ENCODE assay signal across 26 cellular contexts in genomic region chr19:49479975-49480628, GRCh38. TPM values are rescaled to one million over a fixed set of nuclear protein-coding genes. Genes with fewer than 3 reads are reported as not detected.
DNase-seq lines count a peak whose midpoint lies in the region; ATAC-seq and TF ChIP-seq lines count a peak whose summit lies in the region.
"Had no signal": no experiment of that assay in that cellular context is flagged by ENCODE, and none has a peak within 500 bp of the region (broad histone marks: within the 10 kb centered on the region; RNA-seq: fewer than 3 reads in every experiment).

No MANE protein-coding gene starts in this region.

- no peak overlapping the region for H3K27ac ChIP-seq in CD8-positive, alpha-beta T cell (ENCODE audit: low read depth, low read length)
- H3K27ac ChIP-seq: BLaER1, HL-60 had no signal

- CTCF ChIA-PET in CD8-positive, alpha-beta T cell (lab: Charles Lee) = no interaction called here

- no peaks in the 10 kb centered on the region for H3K9me3 Mint-ChIP-seq in CD8-positive, alpha-beta T cell
- no peaks in the 10 kb centered on the region for H3K9me3 Mint-ChIP-seq in activated naive CD8-positive, alpha-beta T cell treated with anti-CD3 and anti-CD28 coated beads for 36 hours
- H3K9me3 Mint-ChIP-seq in nephron = no peaks in the 10 kb centered on the region
- H3K9me3 Mint-ChIP-seq: CD8-positive, alpha-beta memory T cell had no signal

- no peaks in the 10 kb centered on the region for H3K9me3 ChIP-seq in CD8-positive, alpha-beta T cell (ENCODE audit: low read length)
- H3K9me3 ChIP-seq: BLaER1, SK-N-SH had no signal

- H3K4me3 Mint-ChIP-seq in CD8-positive, alpha-beta T cell = no peak overlapping the region
- H3K4me3 Mint-ChIP-seq in activated naive CD8-positive, alpha-beta T cell treated with anti-CD3 and anti-CD28 coated beads for 36 hours = no peak overlapping the region
- H3K4me3 Mint-ChIP-seq in nephron = peak overlapping the region in 2 of 3 experiments; percentile 29 to 34

- H3K27ac Mint-ChIP-seq in CD8-positive, alpha-beta T cell = peak overlapping the region; percentile 57
- H3K27ac Mint-ChIP-seq in activated naive CD8-positive, alpha-beta T cell treated with anti-CD3 and anti-CD28 coated beads for 36 hours = peak overlapping the region; percentile 8
- H3K27ac Mint-ChIP-seq in nephron = no peak overlapping the region

- POLR2A ChIA-PET in CD8-positive, alpha-beta T cell (lab: Charles Lee) = interaction anchor here (0.6 to 0.9 kb wide), 2 partner anchors 15 to 27 kb away, joined by 3 to 4 read pairs; no protein-coding TSS in a partner anchor

- ATAC-seq in CD8-positive, alpha-beta T cell = no peak
- ATAC-seq in GM18909 (IDR thresholded peaks at IDR 0.05; ENCODE audit: poor library complexity, unreplicated experiment) (no peak), GM19455 (IDR thresholded peaks at IDR 0.05; ENCODE audit: unreplicated experiment) (no peak), GM21619 (IDR thresholded peaks at IDR 0.05; ENCODE audit: unreplicated experiment) (no peak)
- ATAC-seq: Panc1 had no signal

- no peak for DNase-seq in CD8-positive, alpha-beta T cell
- peak; percentile 36 for DNase-seq in H7
- no peak for DNase-seq in activated naive CD8-positive, alpha-beta T cell treated with anti-CD3 and anti-CD28 coated beads for 36 hours
- DNase-seq: ACHN; Calu3; DMS153; GDM1; IMR-90; MV-4-11; NCI-H1105 treated with DMSO at 0.1 percent for 48 hours; NCI-H2029 treated with DMSO at 0.1 percent for 48 hours; NCI-H2171; NCI-H345; NCI-H524; NCI-H774; NK-92 treated with Interleukin-12 subunit alpha and Interleukin-12 subunit beta, amount 100 ng/mL, for 24 hours; SIG-M5; SK-N-SH had no signal

- H3K36me3 ChIP-seq in CD8-positive, alpha-beta T cell (ENCODE audit: insufficient read depth, low read length) = peaks cover 36% of the 10 kb centered on the region
- no peaks in the 10 kb centered on the region for H3K36me3 ChIP-seq in H7 (replicated peaks; ENCODE audit: control insufficient read depth, insufficient read depth, low read length)
- H3K36me3 ChIP-seq: BLaER1 had no signal

- H3K4me1 ChIP-seq in CD8-positive, alpha-beta T cell (ENCODE audit: insufficient read depth, low read length) = peaks cover 25% of the 10 kb centered on the region

- intact Hi-C loops in CD8-positive, alpha-beta T cell (cut with DNase I, micrococcal nuclease) = loop anchor here in 1 of 2 experiments (10.0 kb wide), 1 partner anchor 255 kb away; no protein-coding TSS in a partner anchor

- H3K27me3 ChIP-seq in CD8-positive, alpha-beta T cell (ENCODE audit: insufficient read depth, low read length) = no peaks in the 10 kb centered on the region
- peaks cover 4% of the 10 kb centered on the region for H3K27me3 ChIP-seq in H7 (ENCODE audit: control insufficient read depth, insufficient read depth, low read length)
- H3K27me3 ChIP-seq: BLaER1 had no signal

- no peaks in the 10 kb centered on the region for H3K27me3 Mint-ChIP-seq in CD8-positive, alpha-beta T cell (ENCODE audit: low read depth)
- H3K27me3 Mint-ChIP-seq in activated naive CD8-positive, alpha-beta T cell treated with anti-CD3 and anti-CD28 coated beads for 36 hours = no peaks in the 10 kb centered on the region
- no peaks in the 10 kb centered on the region for H3K27me3 Mint-ChIP-seq in nephron (ENCODE audit: low read depth)

- H3K4me1 Mint-ChIP-seq in CD8-positive, alpha-beta T cell (ENCODE audit: low read depth) = peaks cover 33% of the 10 kb centered on the region
- peaks cover 25% of the 10 kb centered on the region for H3K4me1 Mint-ChIP-seq in activated naive CD8-positive, alpha-beta T cell treated with anti-CD3 and anti-CD28 coated beads for 36 hours
- H3K4me1 Mint-ChIP-seq in nephron = peaks cover 7% of the 10 kb centered on the region

- no peak for TF ChIP-seq CTCF in CD8-positive, alpha-beta T cell (IDR thresholded peaks at IDR 0.05)
- no peak for TF ChIP-seq CTCF in nephron (IDR thresholded peaks at IDR 0.05; ENCODE audit: unreplicated experiment in 3 of 3)

- peaks cover 71% of the 10 kb centered on the region for H3K36me3 Mint-ChIP-seq in CD8-positive, alpha-beta T cell
- H3K36me3 Mint-ChIP-seq in activated naive CD8-positive, alpha-beta T cell treated with anti-CD3 and anti-CD28 coated beads for 36 hours = peaks cover 31% of the 10 kb centered on the region
- no peaks in the 10 kb centered on the region for H3K36me3 Mint-ChIP-seq in nephron (ENCODE audit: low read depth)

- H3K4me3 ChIP-seq in CD8-positive, alpha-beta T cell (ENCODE audit: low read depth, low read length) = no peak overlapping the region
- no peak overlapping the region for H3K4me3 ChIP-seq in H7 (ENCODE audit: insufficient read depth, low read depth, low read length)
- H3K4me3 ChIP-seq: BLaER1 had no signal

RNA-seq across cellular contexts. Expression of gene FLT3LG, which starts 6.1 kb away (rescaled TPM):
- total RNA-seq in CD8-positive, alpha-beta T cell = 100 to 1,000 TPM; 246 to 259 TPM
- total RNA-seq in H7 (2014; rRNA removed; shearing (Covaris generic)) = 0.55 and 1.6 TPM in 2 replicates
- 10 to 100 TPM; 61.0 to 63.5 TPM for total RNA-seq in activated naive CD8-positive, alpha-beta T cell treated with anti-CD3 and anti-CD28 coated beads for 36 hours

RNA-seq across cellular contexts. Expression of gene RPL13A, which starts 7.3 kb away (rescaled TPM):
- total RNA-seq in CD8-positive, alpha-beta T cell = 1,000 to 10,000 TPM; 5,165 to 5,323 TPM
- 4,136 and 6,335 TPM in 2 replicates for total RNA-seq in H7 (2014; rRNA removed; shearing (Covaris generic))
- 1,000 to 10,000 TPM; 3,663 to 3,691 TPM for total RNA-seq in activated naive CD8-positive, alpha-beta T cell treated with anti-CD3 and anti-CD28 coated beads for 36 hours

RNA-seq across cellular contexts. Expression of gene RPS11, which starts 16.1 kb away (rescaled TPM):
- total RNA-seq in CD8-positive, alpha-beta T cell = 1,000 to 10,000 TPM; 3,746 to 3,873 TPM
- total RNA-seq in H7 (2014; rRNA removed; shearing (Covaris generic)) = 2,449 and 2,647 TPM in 2 replicates
- total RNA-seq in activated naive CD8-positive, alpha-beta T cell treated with anti-CD3 and anti-CD28 coated beads for 36 hours = 1,000 to 10,000 TPM; 2,825 to 2,867 TPM

RNA-seq across cellular contexts. Expression of gene ALDH16A1, which starts 27.1 kb away (rescaled TPM):
- total RNA-seq in CD8-positive, alpha-beta T cell = 10 to 100 TPM; 26.1 to 30.7 TPM
- total RNA-seq in H7 (2014; rRNA removed; shearing (Covaris generic)) = 55.5 and 62.2 TPM in 2 replicates
- total RNA-seq in activated naive CD8-positive, alpha-beta T cell treated with anti-CD3 and anti-CD28 coated beads for 36 hours = 10 to 100 TPM; 34.4 to 42.0 TPM

RNA-seq across cellular contexts. Expression of gene PIH1D1, which starts 28.5 kb away (rescaled TPM):
- total RNA-seq in CD8-positive, alpha-beta T cell = 100 to 1,000 TPM; 113 to 119 TPM
- 172 and 194 TPM in 2 replicates for total RNA-seq in H7 (2014; rRNA removed; shearing (Covaris generic))
- total RNA-seq in activated naive CD8-positive, alpha-beta T cell treated with anti-CD3 and anti-CD28 coated beads for 36 hours = 100 to 1,000 TPM; 140 to 141 TPM

Comparison
In these comparisons a context has a peak if more than half of its experiments do, and no peak if none do; other contexts are left out.
1. H3K27ac Mint-ChIP-seq: peak in CD8-positive, alpha-beta T cell (single experiment) and activated naive CD8-positive, alpha-beta T cell treated with anti-CD3 and anti-CD28 coated beads for 36 hours (single experiment); none in nephron (0 of 3).
2. H3K4me3 Mint-ChIP-seq: peak in nephron (2 of 3); none in CD8-positive, alpha-beta T cell (single experiment) and activated naive CD8-positive, alpha-beta T cell treated with anti-CD3 and anti-CD28 coated beads for 36 hours (single experiment).
3. RNA of gene FLT3LG, which starts 6.1 kb away (total RNA-seq): 246 to 259 TPM in CD8-positive, alpha-beta T cell and 61.0 to 63.5 TPM in activated naive CD8-positive, alpha-beta T cell treated with anti-CD3 and anti-CD28 coated beads for 36 hours; 0.55 to 1.6 TPM in H7; every median in the first group is over 10 times any median in the second.